Comparison of ENCODE assay signal across 1 cellular context in genomic region chr5:77985247-77985646, GRCh38.
TF ChIP-seq lines count a peak whose summit lies in the region.

No MANE protein-coding gene starts in this region.

TF ChIP-seq in GM23338, 12 proteins besides CTCF, POLR2A, EP300 and RAD21 (continued from another document):
- TF ChIP-seq JUNB (IDR thresholded peaks at IDR 0.05; ENCODE audit: unreplicated experiment) (no peak), ZNF114 (CRISPR knock-in tag; IDR thresholded peaks at IDR 0.05) (no peak)
